8 cellular contexts compared by ENCODE assay signal in the genomic region with DNA sequence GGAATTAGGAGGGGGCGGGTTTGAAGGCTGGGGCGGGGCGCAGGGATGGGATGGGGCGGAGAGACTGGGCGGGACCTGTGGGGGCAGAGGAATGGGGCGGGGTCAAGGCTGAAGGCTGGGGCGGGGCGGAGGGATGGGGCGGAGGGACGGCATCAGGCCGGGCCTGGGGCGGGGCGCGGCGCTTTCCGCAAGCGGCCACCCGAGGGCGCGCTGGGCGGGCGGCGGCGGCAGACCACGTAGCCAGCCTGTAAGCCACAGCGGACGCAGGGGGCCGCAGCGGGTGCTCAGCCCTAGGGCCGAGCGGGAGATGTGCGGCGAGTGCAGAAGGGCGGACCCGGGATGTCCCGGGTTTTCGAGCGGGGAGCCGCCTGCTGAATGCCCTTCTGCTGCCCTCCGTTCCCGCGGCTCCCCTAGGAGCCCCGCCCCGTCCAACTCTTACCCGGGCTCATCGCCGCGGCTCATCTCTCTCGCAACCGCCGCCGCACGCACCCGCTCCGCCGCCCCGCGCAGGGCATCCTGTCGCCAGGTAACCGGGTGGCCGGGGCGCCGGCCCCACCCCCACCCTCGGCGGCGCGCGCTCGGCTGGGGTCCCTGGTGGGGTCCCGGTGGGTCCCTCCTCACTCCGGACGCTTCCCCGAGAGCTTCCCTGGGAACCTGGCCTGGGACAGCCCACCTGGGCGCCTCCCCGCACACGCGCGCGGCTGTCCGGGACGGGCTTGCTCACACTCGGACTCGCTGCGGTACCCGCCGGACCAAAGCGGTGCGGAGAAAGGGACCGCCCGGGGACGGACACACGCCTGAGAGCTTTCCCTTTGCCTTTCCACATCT. TPM values are rescaled to one million over a fixed set of nuclear protein-coding genes. Genes with fewer than 3 reads are reported as not detected.
DNase-seq lines count a peak whose midpoint lies in the region; ATAC-seq and TF ChIP-seq lines count a peak whose summit lies in the region.

Gene CCDC110, minus strand, starts transcription at position 499 of the 828 bp plus-strand sequence. Its CDS starts 50 bp downstream, at position 449.

- H3K27me3 ChIP-seq in right cardiac atrium (ENCODE audit: control insufficient read depth, insufficient read depth) (no peaks in the 10 kb centered on the region), uterus (no peaks in the 10 kb centered on the region)

- no peaks in the 10 kb centered on the region for H3K9me3 Mint-ChIP-seq in T-helper 1 cell treated with Interleukin-12 subunit alpha and Interleukin-12 subunit beta and Interleukin-4 antibody, amounts not matched to agents 30 μg/mL and 1 μg/mL, for 36 hours

- peak within 1 kb of the TSS; percentile 92 for H3K4me3 Mint-ChIP-seq in T-helper 1 cell treated with Interleukin-12 subunit alpha and Interleukin-12 subunit beta and Interleukin-4 antibody, amounts not matched to agents 30 μg/mL and 1 μg/mL, for 36 hours

- DNase-seq in NCI-H1092 (lab: John Stamatoyannopoulos, UW): peak; percentile 85
- DNase-seq in right cardiac atrium: peak; percentile 94 to 98 (median 97)
- peak; percentile 98 for DNase-seq in putamen (ENCODE audit: low spot score)
- DNase-seq in uterus: peak; percentile 92 to 98

- H3K9me3 ChIP-seq in right cardiac atrium (ENCODE audit: control insufficient read depth, low read length): no peaks in the 10 kb centered on the region
- H3K9me3 ChIP-seq in uterus: no peaks in the 10 kb centered on the region

- no peaks in the 10 kb centered on the region for H3K36me3 ChIP-seq in uterus

- peak; percentile 49 for TF ChIP-seq CTCF in GM12873 (IDR thresholded peaks at IDR 0.05; ENCODE audit: insufficient read depth, low read depth, low read length, missing control alignments)
- TF ChIP-seq CTCF in uterus (IDR thresholded peaks at IDR 0.05): peak; percentile 50 to 95 (median 88)

- H3K36me3 Mint-ChIP-seq in T-helper 1 cell treated with Interleukin-12 subunit alpha and Interleukin-12 subunit beta and Interleukin-4 antibody, amounts not matched to agents 30 μg/mL and 1 μg/mL, for 36 hours (ENCODE audit: low read depth): no peaks in the 10 kb centered on the region

- peaks cover 60% of the 10 kb centered on the region for H3K27me3 Mint-ChIP-seq in T-helper 1 cell treated with Interleukin-12 subunit alpha and Interleukin-12 subunit beta and Interleukin-4 antibody, amounts not matched to agents 30 μg/mL and 1 μg/mL, for 36 hours (ENCODE audit: low read depth)

- H3K27ac ChIP-seq in angular gyrus (ENCODE audit: low read depth, low read length): peak within 1 kb of the TSS; percentile 80
- H3K27ac ChIP-seq in right cardiac atrium (ENCODE audit: low read length): no peak within 1 kb of the TSS
- peak within 1 kb of the TSS; percentile 80 to 81 for H3K27ac ChIP-seq in uterus

- H3K4me1 ChIP-seq in right cardiac atrium (ENCODE audit: control insufficient read depth, insufficient read depth, low read length) (no peaks in the 10 kb centered on the region), uterus (no peaks in the 10 kb centered on the region)

- intact Hi-C loops in right cardiac atrium (cut with DNase I): loop anchor here in 3 of 4 donors (5.0 kb wide), 2 partner anchors 121 to 126 kb away; no protein-coding TSS in a partner anchor
- intact Hi-C loops in uterus (cut with DNase I; ENCODE audit: low total_unique reads): loop anchor here (5.0 kb wide), 1 partner anchor 131 kb away; no protein-coding TSS in a partner anchor

- WGBS in right cardiac atrium: under 1% methylated on average over 92 of the region's 92 CpGs

- H3K4me1 Mint-ChIP-seq in T-helper 1 cell treated with Interleukin-12 subunit alpha and Interleukin-12 subunit beta and Interleukin-4 antibody, amounts not matched to agents 30 μg/mL and 1 μg/mL, for 36 hours (ENCODE audit: low read depth): peaks cover 10% of the 10 kb centered on the region

- H3K4me3 ChIP-seq in right cardiac atrium (ENCODE audit: low read length) (peak within 1 kb of the TSS; percentile 98), uterus (peak within 1 kb of the TSS; percentile 80 to 83)

- no peak within 1 kb of the TSS for H3K27ac Mint-ChIP-seq in T-helper 1 cell treated with Interleukin-12 subunit alpha and Interleukin-12 subunit beta and Interleukin-4 antibody, amounts not matched to agents 30 μg/mL and 1 μg/mL, for 36 hours

- ATAC-seq in HG02588 (IDR thresholded peaks at IDR 0.05; ENCODE audit: unreplicated experiment) (peak; percentile 89), right cardiac atrium (peak; percentile 98 to 99)

- TF ChIP-seq POLR2A in uterus (IDR thresholded peaks at IDR 0.05): peak in 1 of 2 donors; percentile 73

RNA-seq across cellular contexts. Expression of gene CCDC110, which starts in this region (rescaled TPM):
- total RNA-seq in right cardiac atrium (1 to 10 TPM; 1.4 to 3.7 (median 2.8) TPM), uterus (1 to 10 TPM in 2 of 4 donors, under 1 TPM in 1, not detected in 1; 0.29 to 2.6 (median 2.1) TPM)
- polyA plus RNA-seq in right cardiac atrium: 1.3 TPM
